In genomic region chr1:161439280-161440232, GRCh38 we compare ENCODE assay signal across 8 cellular contexts.
A peak's percentile ranks its signal among the peaks of the same experiment; 100 is the strongest.
DNase-seq lines count a peak whose midpoint lies in the region; ATAC-seq and TF ChIP-seq lines count a peak whose summit lies in the region.

No MANE protein-coding gene starts in this region.

- peak overlapping the region; percentile 40 for H3K4me3 ChIP-seq in GM12865 (ENCODE audit: low read depth, low read length)
- peak overlapping the region; percentile 35 for H3K4me3 ChIP-seq in effector memory CD4-positive, alpha-beta T cell (ENCODE audit: insufficient read depth, low read depth, low read length, poor library complexity, severe bottlenecking)
- H3K4me3 ChIP-seq in neuronal stem cell (ENCODE audit: low read length in 2 of 2) = peak overlapping the region; percentile 83 to 95

- DNase-seq in GM12865 (ENCODE audit: low read depth) (peak; percentile 80), RPMI8226 (peak; percentile 70), neuronal stem cell (ENCODE audit: low spot score) (no peak), NCI-H345 treated with DMSO at 0.1 percent for 48 hours (lab: John Stamatoyannopoulos, UW; ENCODE audit: unreplicated experiment) (no peak), SIG-M5 treated with dmso at 0.1 percent for 504 hours (lab: John Stamatoyannopoulos, UW; ENCODE audit: unreplicated experiment) (no peak)
- no peak for DNase-seq in effector memory CD4-positive, alpha-beta T cell

- ATAC-seq in HG03139 (IDR thresholded peaks at IDR 0.05; ENCODE audit: unreplicated experiment) (no peak), HG03432 (IDR thresholded peaks at IDR 0.05; ENCODE audit: unreplicated experiment) (no peak)

- H3K9me3 ChIP-seq in effector memory CD4-positive, alpha-beta T cell (ENCODE audit: control insufficient read depth, low read length) = no peaks in the 10 kb centered on the region
- peaks cover 0 to 4% of the 10 kb centered on the region in 2 donors for H3K9me3 ChIP-seq in neuronal stem cell (replicated peaks in 1 of 2; ENCODE audit: control insufficient read depth in 2 of 2, insufficient read depth in 1 of 2, low read depth in 1 of 2, low read length in 2 of 2)

- H3K4me1 ChIP-seq in effector memory CD4-positive, alpha-beta T cell (ENCODE audit: control insufficient read depth, insufficient read depth, low read length, poor library complexity, severe bottlenecking) = peaks cover 5% of the 10 kb centered on the region
- peaks cover 0 to 2% of the 10 kb centered on the region in 2 donors for H3K4me1 ChIP-seq in neuronal stem cell (ENCODE audit: control insufficient read depth in 2 of 2, insufficient read depth in 1 of 2, low read depth in 1 of 2, low read length in 2 of 2)

- H3K14ac ChIP-seq in neuronal stem cell (ENCODE audit: low read length) = peak overlapping the region; percentile 63

- H2AK5ac ChIP-seq in neuronal stem cell (ENCODE audit: low read depth, low read length) = no peak overlapping the region

- no peaks in the 10 kb centered on the region for H3K79me1 ChIP-seq in neuronal stem cell (ENCODE audit: low read depth, low read length)

- H2AFZ ChIP-seq in neuronal stem cell (ENCODE audit: low read length) = peak overlapping the region; percentile 100

- peak overlapping the region; percentile 1 for H3K18ac ChIP-seq in neuronal stem cell (ENCODE audit: low read length)

- H3K4me2 ChIP-seq in neuronal stem cell (ENCODE audit: insufficient read depth, low read length, poor library complexity, severe bottlenecking) = peak overlapping the region; percentile 79

- no peak overlapping the region for H4K8ac ChIP-seq in neuronal stem cell (ENCODE audit: low read depth, low read length)

- no peak overlapping the region for H2BK15ac ChIP-seq in neuronal stem cell (ENCODE audit: low read length)

- peaks cover 14% of the 10 kb centered on the region for H3K27me3 ChIP-seq in effector memory CD4-positive, alpha-beta T cell (replicated peaks; ENCODE audit: control insufficient read depth, insufficient read depth, low read length, poor library complexity, severe bottlenecking)
- peaks cover 14 to 27% (median 22%) of the 10 kb centered on the region in 3 experiments for H3K27me3 ChIP-seq in neuronal stem cell (ENCODE audit: control insufficient read depth in 3 of 3, insufficient read depth in 3 of 3, low read depth in 1 of 3, low read length in 3 of 3)

- TF ChIP-seq CTCF in GM12865 (IDR thresholded peaks at IDR 0.05; ENCODE audit: insufficient read depth, low read depth, low read length, missing control alignments) = no peak

- no peak overlapping the region for H3K27ac ChIP-seq in effector memory CD4-positive, alpha-beta T cell (ENCODE audit: insufficient read depth, low read length, poor library complexity, severe bottlenecking)
- no peak overlapping the region for H3K27ac ChIP-seq in neuronal stem cell (replicated peaks; ENCODE audit: low read length)

- H3K9ac ChIP-seq in neuronal stem cell (ENCODE audit: low read depth, low read length, poor library complexity) = peak overlapping the region; percentile 80

- H2BK120ac ChIP-seq in neuronal stem cell (ENCODE audit: low read depth, low read length) = no peak overlapping the region

- no CpG with 5 or more reads among the region's 44 CpGs for WGBS in neuronal stem cell (ENCODE audit: extremely low coverage in 2 of 2, insufficient read length in 2 of 2, insufficient replicate concordance in 1 of 2), 2 donors

- H3K36me3 ChIP-seq in effector memory CD4-positive, alpha-beta T cell (ENCODE audit: control insufficient read depth, insufficient read depth, low read length) = no peaks in the 10 kb centered on the region
- H3K36me3 ChIP-seq in neuronal stem cell (replicated peaks in 1 of 2; ENCODE audit: control insufficient read depth in 2 of 2, insufficient read depth in 2 of 2, low read length in 2 of 2) = no peaks in the 10 kb centered on the region

- no peak overlapping the region for H4K91ac ChIP-seq in neuronal stem cell (ENCODE audit: low read depth, low read length, poor library complexity)

- H2BK5ac ChIP-seq in neuronal stem cell (ENCODE audit: low read length) = no peak overlapping the region

- H3K23ac ChIP-seq in neuronal stem cell (ENCODE audit: low read depth, low read length, poor library complexity) = peak overlapping the region; percentile 83

- H3K4ac ChIP-seq in neuronal stem cell (ENCODE audit: low read length) = no peak overlapping the region

- no peak overlapping the region for H2BK12ac ChIP-seq in neuronal stem cell (ENCODE audit: low read length)

Comparison
In these comparisons a context has a peak if more than half of its experiments do, and no peak if none do; other contexts are left out.
1. DNase-seq: peak in GM12865 (single experiment) and RPMI8226 (single experiment); none in effector memory CD4-positive, alpha-beta T cell (0 of 3), neuronal stem cell (single experiment), NCI-H345 treated with DMSO at 0.1 percent for 48 hours (single experiment) and SIG-M5 treated with dmso at 0.1 percent for 504 hours (single experiment).
2. H3K4me3 ChIP-seq: peak in every context shown above with its lines; median percentile 89 in neuronal stem cell; 40 in GM12865; 35 in effector memory CD4-positive, alpha-beta T cell.